ENCODE assay signal across 8 cellular contexts in the genomic region with DNA sequence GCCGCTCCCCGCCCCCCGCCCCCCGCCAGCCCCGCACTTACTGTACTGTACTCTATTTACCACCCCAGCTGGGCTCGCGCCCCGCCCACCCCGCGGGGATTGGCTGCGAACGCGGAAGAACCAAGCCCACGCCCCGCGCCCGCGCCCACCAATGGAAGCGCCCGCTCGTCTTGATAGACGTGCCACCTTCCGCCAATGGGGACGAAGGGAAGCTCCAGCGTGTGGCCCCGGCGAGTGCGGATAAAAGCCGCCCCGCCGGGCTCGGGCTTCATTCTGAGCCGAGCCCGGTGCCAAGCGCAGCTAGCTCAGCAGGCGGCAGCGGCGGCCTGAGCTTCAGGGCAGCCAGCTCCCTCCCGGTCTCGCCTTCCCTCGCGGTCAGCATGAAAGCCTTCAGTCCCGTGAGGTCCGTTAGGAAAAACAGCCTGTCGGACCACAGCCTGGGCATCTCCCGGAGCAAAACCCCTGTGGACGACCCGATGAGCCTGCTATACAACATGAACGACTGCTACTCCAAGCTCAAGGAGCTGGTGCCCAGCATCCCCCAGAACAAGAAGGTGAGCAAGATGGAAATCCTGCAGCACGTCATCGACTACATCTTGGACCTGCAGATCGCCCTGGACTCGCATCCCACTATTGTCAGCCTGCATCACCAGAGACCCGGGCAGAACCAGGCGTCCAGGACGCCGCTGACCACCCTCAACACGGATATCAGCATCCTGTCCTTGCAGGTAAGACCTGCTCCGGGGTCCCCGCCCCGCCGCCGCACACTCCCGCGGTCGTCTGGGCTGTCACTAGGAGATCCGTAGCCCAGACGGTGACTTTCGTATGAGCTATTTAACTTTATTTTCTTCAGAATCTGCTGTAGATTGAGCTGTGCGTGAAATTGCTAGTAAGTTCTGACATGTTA. TPM values are rescaled to one million over a fixed set of nuclear protein-coding genes. Genes with fewer than 3 reads are reported as not detected.
A peak's percentile ranks its signal among the peaks of the same experiment; 100 is the strongest.
DNase-seq lines count a peak whose midpoint lies in the region; ATAC-seq, FAIRE-seq and TF ChIP-seq lines count a peak whose summit lies in the region.

ID2 (plus strand) TSS at position 271 of the 907 bp plus-strand sequence; CDS start at position 381, 110 bp downstream.

- ATAC-seq in HG02798 (IDR thresholded peaks at IDR 0.05; ENCODE audit: poor library complexity, unreplicated experiment), result peak; percentile 77

- H3K27me3 ChIP-seq in ovary, result no peaks in the 10 kb centered on the region
- peaks cover 30% of the 10 kb centered on the region for H3K27me3 ChIP-seq in thymus (ENCODE audit: control insufficient read depth, insufficient read depth)

- peak; percentile 90 for DNase-seq in GM12891 (ENCODE audit: insufficient read length, low spot score)
- peak; percentile 97 for DNase-seq in NCI-H1436 (lab: John Stamatoyannopoulos, UW)
- peak; percentile 99 for DNase-seq in SW480 (ENCODE audit: low spot score)
- DNase-seq in activated naive CD8-positive, alpha-beta T cell treated with anti-CD3 and anti-CD28 coated beads, Interleukin-2, amount 50 U/mL, for 16 hours (ENCODE audit: low read depth, low spot score), result peak; percentile 98
- DNase-seq in head of caudate nucleus, result peak; percentile 97 to 100 (median 99)
- peak; percentile 99 to 100 (median 99) for DNase-seq in ovary

- no peaks in the 10 kb centered on the region for H3K4me1 ChIP-seq in ovary (ENCODE audit: insufficient read depth)
- peaks cover 28% of the 10 kb centered on the region for H3K4me1 ChIP-seq in thymus (ENCODE audit: control insufficient read depth, insufficient read depth, low read length)

- FAIRE-seq in GM12891 (lab: Jason Lieb, UNC), result peak; percentile 61

- intact Hi-C loops in head of caudate nucleus (cut with DNase I), result loop anchor here (5.0 to 10.0 kb wide), 2 partner anchors 1255 to 1477 kb away; no protein-coding TSS in a partner anchor
- intact Hi-C loops in ovary (cut with DNase I), result loop anchor here in 3 of 4 donors (5.0 to 10.0 kb wide), 7 partner anchors 145 to 1257 kb away; no protein-coding TSS in a partner anchor

- TF ChIP-seq EP300 in ovary (IDR thresholded peaks at IDR 0.05), result no peak

- H3K27ac ChIP-seq in ovary (peak within 1 kb of the TSS; percentile 58 to 97), thymus (ENCODE audit: low read depth) (peak within 1 kb of the TSS; percentile 91)

- peak in 2 of 3 donors; percentile 9 to 21 for TF ChIP-seq CTCF in ovary (IDR thresholded peaks at IDR 0.05)

- 0 to 1% (median 0%) methylated on average over 55 to 69 of the region's 70 CpGs for WGBS in ovary, 3 donors
- WGBS in thymus, result under 1% methylated on average over 70 of the region's 70 CpGs

- H3K36me3 ChIP-seq in ovary (no peaks in the 10 kb centered on the region), thymus (ENCODE audit: control insufficient read depth, insufficient read depth) (no peaks in the 10 kb centered on the region)

- H3K9me3 ChIP-seq in ovary (no peaks in the 10 kb centered on the region), thymus (ENCODE audit: control insufficient read depth) (no peaks in the 10 kb centered on the region)

- peak; percentile 98 for TF ChIP-seq POLR2A in GM12891 (IDR thresholded peaks at IDR 0.05; ENCODE audit: low read depth, low read length)
- peak; percentile 99 for TF ChIP-seq POLR2A in ovary (IDR thresholded peaks at IDR 0.05)

- H3K4me3 ChIP-seq in ovary (peak within 1 kb of the TSS; percentile 73), thymus (ENCODE audit: low read length) (peak within 1 kb of the TSS; percentile 57)

TF ChIP-seq in GM12891, 5 proteins besides CTCF, POLR2A, EP300 and RAD21:
- TF ChIP-seq POU2F2 (IDR thresholded peaks at IDR 0.05; ENCODE audit: low read depth, low read length) (peak; percentile 63; the same call in 1 of the 2 replicates), TAF1 (IDR thresholded peaks at IDR 0.05; ENCODE audit: low read depth, low read length) (peak; percentile 99), POLR2AphosphoS5 (IDR thresholded peaks at IDR 0.05; ENCODE audit: low read depth, low read length) (peak; percentile 98), PAX5 (IDR thresholded peaks at IDR 0.05; ENCODE audit: insufficient read depth, low read length, severe bottlenecking) (no peak)
TF ChIP-seq in GM12891: peak in this region for 3.

RNA-seq across cellular contexts. Expression of gene ID2, which starts in this region (rescaled TPM):
- polyA plus RNA-seq in GM12891 (2012; ENCODE audit: low read depth, missing spikeins), result 22.0 TPM
- total RNA-seq in ovary, result 100 to 1,000 TPM in 5 of 7 donors, 10 to 100 TPM in 2; 68.5 to 897 (median 168) TPM
- polyA plus RNA-seq in ovary, result 100 to 1,000 TPM; 111 to 315 TPM
- 319 TPM for polyA plus RNA-seq in thymus

Comparison
In these comparisons a context has a peak if more than half of its experiments do, and no peak if none do; other contexts are left out.
1. Peak in every context shown above with its lines: DNase-seq, ATAC-seq, H3K4me3 ChIP-seq and H3K27ac ChIP-seq.